In genomic region chr7:5755704-5756131, GRCh38 we compare ENCODE assay signal across 1 cellular context.
TF ChIP-seq lines count a peak whose summit lies in the region.

No MANE protein-coding gene starts in this region.

TF ChIP-seq in endothelial cell of umbilical vein, 7 proteins besides CTCF, POLR2A, EP300 and RAD21:
- TF ChIP-seq JUN (IDR thresholded peaks at IDR 0.05; ENCODE audit: borderline replicate concordance, insufficient read depth, insufficient read length, low read depth) (no peak), MYC (IDR thresholded peaks at IDR 0.05; ENCODE audit: low read depth, low read length) (no peak), POLR2AphosphoS5 (IDR thresholded peaks at IDR 0.05; ENCODE audit: insufficient read depth, low read depth, low read length) (no peak), FOS (IDR thresholded peaks at IDR 0.05; ENCODE audit: borderline replicate concordance, insufficient read depth, low read length) (no peak), MAX (IDR thresholded peaks at IDR 0.05; ENCODE audit: insufficient read depth, insufficient read length) (no peak), EZH2 (IDR thresholded peaks at IDR 0.05; ENCODE audit: borderline replicate concordance, low read depth, low read length, severe bottlenecking) (no peak), GATA2 (IDR thresholded peaks at IDR 0.05; ENCODE audit: insufficient read depth, insufficient read length, low read depth, low read length) (no peak)
